Comparison of ENCODE assay signal across 11 cellular contexts in the genomic region with DNA sequence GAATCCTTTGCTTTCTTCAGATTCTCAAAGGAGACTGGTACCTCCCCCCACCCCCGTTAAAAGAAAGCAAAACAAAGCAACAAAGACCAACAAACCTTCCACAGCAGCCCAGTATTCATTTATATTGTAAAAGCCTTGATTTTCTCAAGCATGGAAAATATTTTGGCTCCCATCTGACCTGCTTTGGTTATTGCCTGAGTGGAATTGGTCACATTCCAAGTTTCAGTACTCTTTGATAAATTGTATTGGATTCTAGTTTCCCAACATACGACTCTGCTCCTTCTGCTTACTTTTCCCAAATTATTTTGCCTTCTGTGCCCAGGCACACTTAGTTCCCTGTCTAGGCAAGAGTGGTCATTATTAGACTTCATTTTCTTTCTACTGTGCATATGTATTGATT. TPM values are rescaled to one million over a fixed set of nuclear protein-coding genes. Genes with fewer than 3 reads are reported as not detected.
DNase-seq lines count a peak whose midpoint lies in the region; ATAC-seq and TF ChIP-seq lines count a peak whose summit lies in the region.
"Had no signal": no experiment of that assay in that cellular context is flagged by ENCODE, and none has a peak within 500 bp of the region (broad histone marks: within the 10 kb centered on the region; RNA-seq: fewer than 3 reads in every experiment).

No MANE protein-coding gene starts in this region.

- no peaks in the 10 kb centered on the region for H3K36me3 ChIP-seq in neural cell (ENCODE audit: insufficient read depth, low read length)
- H3K36me3 ChIP-seq in A673 (ENCODE audit: insufficient read depth, low read length, poor library complexity, severe bottlenecking): no peaks in the 10 kb centered on the region
- H3K36me3 ChIP-seq: adrenal gland, sigmoid colon had no signal

- no peak for TF ChIP-seq POLR2A in NB4 (IDR thresholded peaks at IDR 0.05; ENCODE audit: extremely low read depth, insufficient read length)

- H3K9me3 Mint-ChIP-seq in CD4-positive, alpha-beta T cell: no peaks in the 10 kb centered on the region

- intact Hi-C loops in CD4-positive, alpha-beta T cell (cut with DNase I, micrococcal nuclease): loop anchor here (2.0 to 10.0 kb wide), 8 partner anchors 61 to 1609 kb away; a partner anchor contains a TSS
- intact Hi-C loops in dorsolateral prefrontal cortex (cut with DNase I): loop anchor here (10.0 kb wide), 2 partner anchors 369 to 379 kb away; a partner anchor contains a TSS
- intact Hi-C loops in A673 (cut with micrococcal nuclease; ENCODE audit: unreplicated experiment): no loop called here

- TF ChIP-seq EP300 in neural cell (conservative IDR thresholded peaks at IDR 0.05; ENCODE audit: poor library complexity, severe bottlenecking): no peak

- peaks cover 25% of the 10 kb centered on the region for H3K36me3 Mint-ChIP-seq in CD4-positive, alpha-beta T cell (ENCODE audit: low read depth)

- CTCF ChIA-PET in CD4-positive, alpha-beta T cell (lab: Charles Lee): no interaction called here
- CTCF ChIA-PET in A673 (lab: Charles Lee): no interaction called here

- H3F3A ChIP-seq in neural cell (ENCODE audit: insufficient read depth, low read length, poor library complexity, severe bottlenecking): no peaks in the 10 kb centered on the region

- no peak overlapping the region for H3K9ac ChIP-seq in neural cell (ENCODE audit: low read length)

- peaks cover 50% of the 10 kb centered on the region for H3K79me2 ChIP-seq in neural cell (replicated peaks; ENCODE audit: insufficient read depth, low read length)

- no peaks in the 10 kb centered on the region for H3K9me2 ChIP-seq in neural cell (ENCODE audit: insufficient read depth, low read length)

- peak overlapping the region; percentile 89 for H3K27ac Mint-ChIP-seq in CD4-positive, alpha-beta T cell

- no peaks in the 10 kb centered on the region for H3K9me3 ChIP-seq in CD4-positive, alpha-beta T cell (ENCODE audit: control insufficient read depth, low read length)
- H3K9me3 ChIP-seq in neural cell (ENCODE audit: low read length): no peaks in the 10 kb centered on the region
- H3K9me3 ChIP-seq in A673 (ENCODE audit: low read depth, low read length, poor library complexity, severe bottlenecking): no peaks in the 10 kb centered on the region
- H3K9me3 ChIP-seq: adrenal gland, sigmoid colon had no signal

- no TSS peak for BruUV-seq in A673 (replicated peaks; lab: Mats Ljungman, UMichigan)

- peaks cover 60% of the 10 kb centered on the region for H3K4me1 Mint-ChIP-seq in CD4-positive, alpha-beta T cell (ENCODE audit: low read depth)

- no peaks in the 10 kb centered on the region for H3K27me3 Mint-ChIP-seq in CD4-positive, alpha-beta T cell

- H3K27ac ChIP-seq in CD4-positive, alpha-beta T cell (ENCODE audit: low read depth, low read length): no peak overlapping the region
- H3K27ac ChIP-seq in dorsolateral prefrontal cortex (peak overlapping the region in 5 of 59 donors; percentile 1 to 93 (median 45)), neural cell (ENCODE audit: low read length) (no peak overlapping the region), A673 (ENCODE audit: low read depth, low read length, poor library complexity, severe bottlenecking) (no peak overlapping the region)

- TF ChIP-seq CTCF in CD4-positive, alpha-beta T cell (IDR thresholded peaks at IDR 0.05): no peak
- no peak for TF ChIP-seq CTCF in NB4 (IDR thresholded peaks at IDR 0.05; ENCODE audit: low read depth, low read length)
- no peak for TF ChIP-seq CTCF in dorsolateral prefrontal cortex (IDR thresholded peaks at IDR 0.05 in 54 of 56, conservative IDR thresholded peaks at IDR 0.05 in 2 of 56; ENCODE audit: low read depth in 1 of 56, partially characterized antibody in 56 of 56)
- no peak for TF ChIP-seq CTCF in neural cell (IDR thresholded peaks at IDR 0.05; ENCODE audit: poor library complexity, severe bottlenecking)
- no peak for TF ChIP-seq CTCF in A673 (conservative IDR thresholded peaks at IDR 0.05; ENCODE audit: low read depth, low read length)

- ATAC-seq in CD4-positive, alpha-beta T cell (ENCODE audit: poor library complexity): no peak

- no peak for TF ChIP-seq RAD21 in neural cell (conservative IDR thresholded peaks at IDR 0.05)

- no peak for DNase-seq in CD4-positive, alpha-beta T cell
- DNase-seq in NB4 (ENCODE audit: low read depth): no peak
- no peak for DNase-seq in dorsolateral prefrontal cortex
- no peak for DNase-seq in NCI-H1092 (lab: John Stamatoyannopoulos, UW)
- DNase-seq in stimulated activated CD4-positive, alpha-beta T cell treated with anti-CD3 and anti-CD28 coated beads, Interleukin-4, amount 100 ng/mL, for 4 hours: no peak
- DNase-seq in A673 (ENCODE audit: low spot score): no peak
- no peak for DNase-seq in pons (ENCODE audit: low spot score)
- DNase-seq: adrenal gland, hypothalamus, sigmoid colon had no signal

- H3K4me2 ChIP-seq in neural cell (ENCODE audit: low read length): no peak overlapping the region

- peaks cover 13% of the 10 kb centered on the region for H3K4me1 ChIP-seq in A673 (ENCODE audit: insufficient read depth, low read length, poor library complexity, severe bottlenecking)

- H2AFZ ChIP-seq in neural cell (ENCODE audit: low read depth, low read length): no peak overlapping the region

- H4K20me1 ChIP-seq in neural cell (ENCODE audit: insufficient read depth): peaks cover 6% of the 10 kb centered on the region

- H3K4me3 Mint-ChIP-seq in CD4-positive, alpha-beta T cell: peak overlapping the region; percentile 90

- H3K4me3 ChIP-seq in NB4 (ENCODE audit: low read depth, low read length): peak overlapping the region; percentile 78
- peak overlapping the region in 54 of 59 donors; percentile 8 to 99 (median 94) for H3K4me3 ChIP-seq in dorsolateral prefrontal cortex
- peak overlapping the region; percentile 94 for H3K4me3 ChIP-seq in neural cell (ENCODE audit: low read length)
- H3K4me3 ChIP-seq in A673 (ENCODE audit: low read depth, low read length, poor library complexity, severe bottlenecking): no peak overlapping the region

- POLR2A ChIA-PET in CD4-positive, alpha-beta T cell (lab: Charles Lee): interaction anchor here (0.8 kb wide), 1 partner anchor 17 kb away, joined by 3 read pairs; no protein-coding TSS in a partner anchor
- POLR2A ChIA-PET in A673 (lab: Charles Lee; ENCODE audit: low non-redundant PET): no interaction called here

- no peaks in the 10 kb centered on the region for H3K27me3 ChIP-seq in CD4-positive, alpha-beta T cell (ENCODE audit: control insufficient read depth, insufficient read depth, low read length)
- H3K27me3 ChIP-seq in dorsolateral prefrontal cortex (no peaks in the 10 kb centered on the region), neural cell (ENCODE audit: insufficient read depth, low read depth, low read length) (no peaks in the 10 kb centered on the region), A673 (replicated peaks; ENCODE audit: insufficient read depth, low read depth, low read length, poor library complexity) (no peaks in the 10 kb centered on the region)
- H3K27me3 ChIP-seq: adrenal gland, sigmoid colon had no signal

TF ChIP-seq in neural cell, 6 proteins besides CTCF, POLR2A, EP300 and RAD21:
- no peak for TF ChIP-seq SMC3 (conservative IDR thresholded peaks at IDR 0.05; ENCODE audit: poor library complexity)
- TF ChIP-seq EZH2 (IDR thresholded peaks at IDR 0.05; ENCODE audit: borderline replicate concordance, insufficient read depth, low read length, poor library complexity, severe bottlenecking): no peak
- TF ChIP-seq POLR2AphosphoS5 (IDR thresholded peaks at IDR 0.05): no peak
- TF ChIP-seq MXI1 (conservative IDR thresholded peaks at IDR 0.05; ENCODE audit: poor library complexity, severe bottlenecking): no peak
- TF ChIP-seq, protein P1, sequence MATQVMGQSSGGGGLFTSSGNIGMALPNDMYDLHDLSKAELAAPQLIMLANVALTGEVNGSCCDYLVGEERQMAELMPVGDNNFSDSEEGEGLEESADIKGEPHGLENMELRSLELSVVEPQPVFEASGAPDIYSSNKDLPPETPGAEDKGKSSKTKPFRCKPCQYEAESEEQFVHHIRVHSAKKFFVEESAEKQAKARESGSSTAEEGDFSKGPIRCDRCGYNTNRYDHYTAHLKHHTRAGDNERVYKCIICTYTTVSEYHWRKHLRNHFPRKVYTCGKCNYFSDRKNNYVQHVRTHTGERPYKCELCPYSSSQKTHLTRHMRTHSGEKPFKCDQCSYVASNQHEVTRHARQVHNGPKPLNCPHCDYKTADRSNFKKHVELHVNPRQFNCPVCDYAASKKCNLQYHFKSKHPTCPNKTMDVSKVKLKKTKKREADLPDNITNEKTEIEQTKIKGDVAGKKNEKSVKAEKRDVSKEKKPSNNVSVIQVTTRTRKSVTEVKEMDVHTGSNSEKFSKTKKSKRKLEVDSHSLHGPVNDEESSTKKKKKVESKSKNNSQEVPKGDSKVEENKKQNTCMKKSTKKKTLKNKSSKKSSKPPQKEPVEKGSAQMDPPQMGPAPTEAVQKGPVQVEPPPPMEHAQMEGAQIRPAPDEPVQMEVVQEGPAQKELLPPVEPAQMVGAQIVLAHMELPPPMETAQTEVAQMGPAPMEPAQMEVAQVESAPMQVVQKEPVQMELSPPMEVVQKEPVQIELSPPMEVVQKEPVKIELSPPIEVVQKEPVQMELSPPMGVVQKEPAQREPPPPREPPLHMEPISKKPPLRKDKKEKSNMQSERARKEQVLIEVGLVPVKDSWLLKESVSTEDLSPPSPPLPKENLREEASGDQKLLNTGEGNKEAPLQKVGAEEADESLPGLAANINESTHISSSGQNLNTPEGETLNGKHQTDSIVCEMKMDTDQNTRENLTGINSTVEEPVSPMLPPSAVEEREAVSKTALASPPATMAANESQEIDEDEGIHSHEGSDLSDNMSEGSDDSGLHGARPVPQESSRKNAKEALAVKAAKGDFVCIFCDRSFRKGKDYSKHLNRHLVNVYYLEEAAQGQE (IDR thresholded peaks at IDR 0.05; ENCODE audit: borderline replicate concordance): no peak
- TF ChIP-seq TAF1 (IDR thresholded peaks at IDR 0.05; ENCODE audit: low read depth): no peak
TF ChIP-seq in neural cell: peak in this region for 0.

RNA-seq across cellular contexts. Expression of a gene that starts 1.3 kb away (rescaled TPM):
- under 1 TPM in 1 of 2 experiments, not detected in 1; 0.08 TPM for total RNA-seq in CD4-positive, alpha-beta T cell
- total RNA-seq in dorsolateral prefrontal cortex: 1 to 10 TPM in 69 of 120 experiments, under 1 TPM in 50, not detected in 1; 0.14 to 3.4 (median 1.1) TPM
- 0.14 and 1.5 TPM in 2 replicates for polyA plus RNA-seq in neural cell
- 0.24 and 0.93 TPM in 2 replicates for polyA minus RNA-seq in neural cell
- 0.13 TPM in 1 of 2 replicates, not detected in the other for total RNA-seq in A673 (2021)

RNA-seq across cellular contexts. Expression of a gene that starts 2.0 kb away (rescaled TPM):
- total RNA-seq in CD4-positive, alpha-beta T cell: 10 to 100 TPM; 77.2 to 81.0 TPM
- total RNA-seq in dorsolateral prefrontal cortex: 100 to 1,000 TPM in 91 of 120 experiments, 10 to 100 TPM in 29; 68.2 to 129 (median 106) TPM
- polyA plus RNA-seq in neural cell: 36.4 and 38.6 TPM in 2 replicates
- polyA minus RNA-seq in neural cell: 77.4 and 79.9 TPM in 2 replicates
- 48.8 and 49.4 TPM in 2 replicates for total RNA-seq in A673 (2021)
